26 cellular contexts compared by ENCODE assay signal in genomic region chr17:68210570-68210969, GRCh38. TPM values are rescaled to one million over a fixed set of nuclear protein-coding genes. Genes with fewer than 3 reads are reported as not detected.
A peak's percentile ranks its signal among the peaks of the same experiment; 100 is the strongest.
DNase-seq lines count a peak whose midpoint lies in the region; ATAC-seq and TF ChIP-seq lines count a peak whose summit lies in the region.
"Had no signal": no experiment of that assay in that cellular context is flagged by ENCODE, and none has a peak within 500 bp of the region (broad histone marks: within the 10 kb centered on the region; RNA-seq: fewer than 3 reads in every experiment).

No MANE protein-coding gene starts in this region.

- peaks cover 11 to 21% (median 15%) of the 10 kb centered on the region in 4 donors for H3K4me1 ChIP-seq in esophagus muscularis mucosa

- peaks cover 34% of the 10 kb centered on the region for H3K4me1 Mint-ChIP-seq in activated CD4-positive, alpha-beta T cell treated with anti-CD3 and anti-CD28 coated beads, Interleukin-2, amount 10 ng/mL, durations not matched to agents 24 days and 14 days
- H3K4me1 Mint-ChIP-seq in activated CD8-positive, alpha-beta T cell treated with anti-CD3 and anti-CD28 coated beads, Interleukin-2, amount 10 ng/mL, durations not matched to agents 7 days and 5 days (ENCODE audit: low read depth), result peaks cover 50% of the 10 kb centered on the region
- H3K4me1 Mint-ChIP-seq in stimulated activated naive B cell treated with anti-CD40 and anti-IgM and Interleukin-4, amounts not matched to agents 10 μg/mL and 1 μg/mL and 100 μg/mL, for 72 hours, result peaks cover 34 to 66% of the 10 kb centered on the region in 2 donors

- no peak for ATAC-seq in activated CD8-positive, alpha-beta T cell treated with anti-CD3 and anti-CD28 coated beads, Interleukin-2, amount 10 ng/mL, durations not matched to agents 7 days and 5 days
- no peak for ATAC-seq in stimulated activated naive B cell treated with anti-CD40 and anti-IgM and Interleukin-4, amounts not matched to agents 10 μg/mL and 1 μg/mL and 100 μg/mL, for 72 hours (replicated peaks)
- no peak for ATAC-seq in HG02938 (IDR thresholded peaks at IDR 0.05; ENCODE audit: unreplicated experiment)
- ATAC-seq: GM23338 had no signal

- peaks cover 41% of the 10 kb centered on the region for H3K36me3 Mint-ChIP-seq in activated CD4-positive, alpha-beta T cell treated with anti-CD3 and anti-CD28 coated beads, Interleukin-2, amount 10 ng/mL, durations not matched to agents 24 days and 14 days (ENCODE audit: low read depth)
- H3K36me3 Mint-ChIP-seq in activated CD8-positive, alpha-beta T cell treated with anti-CD3 and anti-CD28 coated beads, Interleukin-2, amount 10 ng/mL, durations not matched to agents 7 days and 5 days (ENCODE audit: low read depth), result peaks cover 49% of the 10 kb centered on the region
- H3K36me3 Mint-ChIP-seq in stimulated activated naive B cell treated with anti-CD40 and anti-IgM and Interleukin-4, amounts not matched to agents 10 μg/mL and 1 μg/mL and 100 μg/mL, for 72 hours, result peaks cover 39 to 67% of the 10 kb centered on the region in 2 donors

- TF ChIP-seq EP300 in esophagus muscularis mucosa (IDR thresholded peaks at IDR 0.05), result no peak

- no peaks in the 10 kb centered on the region for H3K27me3 Mint-ChIP-seq in activated CD4-positive, alpha-beta T cell treated with anti-CD3 and anti-CD28 coated beads, Interleukin-2, amount 10 ng/mL, durations not matched to agents 24 days and 14 days
- H3K27me3 Mint-ChIP-seq in activated CD8-positive, alpha-beta T cell treated with anti-CD3 and anti-CD28 coated beads, Interleukin-2, amount 10 ng/mL, durations not matched to agents 7 days and 5 days (ENCODE audit: low read depth), result no peaks in the 10 kb centered on the region
- no peaks in the 10 kb centered on the region for H3K27me3 Mint-ChIP-seq in stimulated activated naive B cell treated with anti-CD40 and anti-IgM and Interleukin-4, amounts not matched to agents 10 μg/mL and 1 μg/mL and 100 μg/mL, for 72 hours
- H3K27me3 Mint-ChIP-seq: CD4-positive, alpha-beta memory T cell had no signal

- CTCF ChIA-PET in activated CD8-positive, alpha-beta T cell treated with anti-CD3 and anti-CD28 coated beads, Interleukin-2, amount 10 ng/mL, durations not matched to agents 7 days and 5 days (lab: Charles Lee), result interaction anchor here (0.5 to 1.0 kb wide), 3 partner anchors 11 to 82 kb away, joined by 3 read pairs; no protein-coding TSS in a partner anchor

- TF ChIP-seq CTCF in esophagus muscularis mucosa (IDR thresholded peaks at IDR 0.05), result no peak

- no peaks in the 10 kb centered on the region for H3K9me3 Mint-ChIP-seq in activated CD4-positive, alpha-beta T cell treated with anti-CD3 and anti-CD28 coated beads, Interleukin-2, amount 10 ng/mL, durations not matched to agents 24 days and 14 days
- H3K9me3 Mint-ChIP-seq in activated CD8-positive, alpha-beta T cell treated with anti-CD3 and anti-CD28 coated beads, Interleukin-2, amount 10 ng/mL, durations not matched to agents 7 days and 5 days (ENCODE audit: insufficient read depth), result no peaks in the 10 kb centered on the region
- no peaks in the 10 kb centered on the region for H3K9me3 Mint-ChIP-seq in stimulated activated naive B cell treated with anti-CD40 and anti-IgM and Interleukin-4, amounts not matched to agents 10 μg/mL and 1 μg/mL and 100 μg/mL, for 72 hours
- H3K9me3 Mint-ChIP-seq: CD4-positive, alpha-beta memory T cell; H9 had no signal

- H3K4me3 Mint-ChIP-seq in activated CD4-positive, alpha-beta T cell treated with anti-CD3 and anti-CD28 coated beads, Interleukin-2, amount 10 ng/mL, durations not matched to agents 24 days and 14 days, result no peak overlapping the region
- H3K4me3 Mint-ChIP-seq in activated CD8-positive, alpha-beta T cell treated with anti-CD3 and anti-CD28 coated beads, Interleukin-2, amount 10 ng/mL, durations not matched to agents 7 days and 5 days, result no peak overlapping the region
- no peak overlapping the region for H3K4me3 Mint-ChIP-seq in stimulated activated naive B cell treated with anti-CD40 and anti-IgM and Interleukin-4, amounts not matched to agents 10 μg/mL and 1 μg/mL and 100 μg/mL, for 72 hours
- H3K4me3 Mint-ChIP-seq: GM23338, H9 had no signal

- peak; percentile 39 for DNase-seq in activated CD4-positive, alpha-beta T cell treated with anti-CD3 and anti-CD28 coated beads, Interleukin-2, amount 10 ng/mL, durations not matched to agents 24 days and 14 days
- no peak for DNase-seq in activated CD4-positive, alpha-beta T cell treated with anti-CD3 and anti-CD28 coated beads for 4 hours
- peak; percentile 15 for DNase-seq in activated CD8-positive, alpha-beta T cell treated with anti-CD3 and anti-CD28 coated beads, Interleukin-2, amount 10 ng/mL, durations not matched to agents 7 days and 5 days
- DNase-seq in esophagus muscularis mucosa (ENCODE audit: extremely low spot score) (peak; percentile 57), RKO (ENCODE audit: low spot score) (no peak), activated gamma-delta T cell (lab: John Stamatoyannopoulos, UW) (no peak)
- DNase-seq in stimulated activated naive B cell treated with anti-CD40 and anti-IgM and Interleukin-4, amounts not matched to agents 10 μg/mL and 1 μg/mL and 100 μg/mL, for 72 hours, result no peak
- DNase-seq: C1 segment of cervical spinal cord; CD4-positive, alpha-beta memory T cell; DMS 273 treated with DMSO at 0.1 percent for 48 hours; DMS79; GF-D8; H9; KBM-7; MG63; NCI-H1105 treated with DMSO at 0.1 percent for 48 hours; NCI-H146; NCI-H2029; NCI-H446; NCI-H526; NCI-H82; SHP77 had no signal

- WGBS in esophagus muscularis mucosa, result 94% methylated on average over 1 of the region's 1 CpG

- no peaks in the 10 kb centered on the region for H3K9me3 ChIP-seq in esophagus muscularis mucosa
- H3K9me3 ChIP-seq: MG63 had no signal

- intact Hi-C loops in activated CD4-positive, alpha-beta T cell treated with anti-CD3 and anti-CD28 coated beads, Interleukin-2, amount 10 ng/mL, durations not matched to agents 24 days and 14 days (cut with micrococcal nuclease), result no loop called here
- intact Hi-C loops in esophagus muscularis mucosa (cut with DNase I), result no loop called here

- no peak overlapping the region for H3K27ac ChIP-seq in esophagus muscularis mucosa (replicated peaks in 1 of 4)
- H3K27ac ChIP-seq: 22Rv1, RWPE1 had no signal

- no peaks in the 10 kb centered on the region for H3K27me3 ChIP-seq in esophagus muscularis mucosa
- H3K27me3 ChIP-seq: MG63 had no signal

- H3K27ac Mint-ChIP-seq in activated CD4-positive, alpha-beta T cell treated with anti-CD3 and anti-CD28 coated beads, Interleukin-2, amount 10 ng/mL, durations not matched to agents 24 days and 14 days, result no peak overlapping the region
- peak overlapping the region; percentile 15 for H3K27ac Mint-ChIP-seq in activated CD8-positive, alpha-beta T cell treated with anti-CD3 and anti-CD28 coated beads, Interleukin-2, amount 10 ng/mL, durations not matched to agents 7 days and 5 days
- H3K27ac Mint-ChIP-seq in stimulated activated naive B cell treated with anti-CD40 and anti-IgM and Interleukin-4, amounts not matched to agents 10 μg/mL and 1 μg/mL and 100 μg/mL, for 72 hours, result peak overlapping the region; percentile 7
- H3K27ac Mint-ChIP-seq: GM23338, H9 had no signal

- H3K4me3 ChIP-seq in esophagus muscularis mucosa, result no peak overlapping the region
- H3K4me3 ChIP-seq: GM23338, MG63 had no signal

- POLR2A ChIA-PET in activated CD8-positive, alpha-beta T cell treated with anti-CD3 and anti-CD28 coated beads, Interleukin-2, amount 10 ng/mL, durations not matched to agents 7 days and 5 days (lab: Charles Lee), result no interaction called here

- peaks cover 0 to 20% (median 2%) of the 10 kb centered on the region in 4 donors for H3K36me3 ChIP-seq in esophagus muscularis mucosa
- H3K36me3 ChIP-seq: MG63 had no signal

- TF ChIP-seq POLR2A in esophagus muscularis mucosa (IDR thresholded peaks at IDR 0.05; ENCODE audit: low read depth), result no peak

RNA-seq across cellular contexts. Expression of gene AMZ2, which starts 37.3 kb away (rescaled TPM):
- total RNA-seq in activated CD4-positive, alpha-beta T cell treated with anti-CD3 and anti-CD28 coated beads, Interleukin-2, amount 10 ng/mL, durations not matched to agents 24 days and 14 days, result 75.8 and 77.5 TPM in 2 replicates
- 10 to 100 TPM; 79.9 to 80.0 TPM for total RNA-seq in activated CD8-positive, alpha-beta T cell treated with anti-CD3 and anti-CD28 coated beads, Interleukin-2, amount 10 ng/mL, durations not matched to agents 7 days and 5 days
- total RNA-seq in esophagus muscularis mucosa, result 10 to 100 TPM; 38.2 to 69.9 (median 60.1) TPM

Comparison
In these comparisons a context has a peak if more than half of its experiments do, and no peak if none do; other contexts are left out.
1. DNase-seq: peak in activated CD4-positive, alpha-beta T cell treated with anti-CD3 and anti-CD28 coated beads, Interleukin-2, amount 10 ng/mL, durations not matched to agents 24 days and 14 days (single experiment), activated CD8-positive, alpha-beta T cell treated with anti-CD3 and anti-CD28 coated beads, Interleukin-2, amount 10 ng/mL, durations not matched to agents 7 days and 5 days (single experiment) and esophagus muscularis mucosa (single experiment); none in activated CD4-positive, alpha-beta T cell treated with anti-CD3 and anti-CD28 coated beads for 4 hours (0 of 2), stimulated activated naive B cell treated with anti-CD40 and anti-IgM and Interleukin-4, amounts not matched to agents 10 μg/mL and 1 μg/mL and 100 μg/mL, for 72 hours (single experiment), RKO (single experiment) and activated gamma-delta T cell (single experiment).